Comparison of ENCODE assay signal across 8 cellular contexts in the genomic region with DNA sequence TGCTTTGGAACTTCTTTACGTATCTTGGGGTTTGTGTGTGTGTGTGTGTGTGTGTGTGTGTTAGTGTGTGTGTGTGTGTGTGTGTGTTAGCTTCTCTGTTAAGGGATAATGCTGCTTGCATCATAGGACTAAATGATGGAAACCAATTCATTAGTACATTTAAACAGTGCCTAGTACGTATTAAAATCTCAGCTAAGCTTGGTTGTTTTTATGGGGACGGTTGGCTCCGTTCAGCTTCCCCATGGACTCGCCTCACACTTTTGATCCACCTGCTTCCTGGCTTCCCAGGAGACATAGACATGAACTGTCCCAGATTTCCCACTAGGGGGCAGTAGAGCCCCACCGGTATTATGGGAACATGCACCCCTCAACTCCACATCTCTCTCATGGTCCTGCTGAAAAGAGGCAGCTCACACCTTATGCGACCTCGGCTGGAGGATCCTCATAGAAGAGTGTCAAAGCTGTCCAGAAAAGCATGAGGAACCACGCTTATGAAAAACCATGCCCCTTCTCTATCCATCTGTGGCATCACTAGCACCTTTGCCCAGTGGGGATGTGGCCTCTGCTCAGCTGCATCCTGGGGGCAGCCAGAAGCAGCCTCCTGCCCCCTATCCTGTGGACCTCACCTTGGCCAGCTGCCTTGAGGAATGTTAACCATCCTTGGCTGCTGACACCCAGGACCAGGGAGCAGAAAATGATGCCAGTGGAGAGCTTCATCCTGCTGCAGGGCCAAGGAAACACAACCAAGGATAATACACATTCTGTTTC. TPM values are rescaled to one million over a fixed set of nuclear protein-coding genes. Genes with fewer than 3 reads are reported as not detected.
DNase-seq lines count a peak whose midpoint lies in the region; ATAC-seq and TF ChIP-seq lines count a peak whose summit lies in the region.

No MANE protein-coding gene starts in this region.

- intact Hi-C loops in left lung (cut with DNase I), result no loop called here

- H3K4me3 ChIP-seq in AG04450 (ENCODE audit: low read depth, low read length), result no peak overlapping the region
- no peak overlapping the region for H3K4me3 ChIP-seq in left lung

- H3K9me3 ChIP-seq in AG04450 (ENCODE audit: control insufficient read depth, insufficient read depth, low read length) (no peaks in the 10 kb centered on the region), left lung (no peaks in the 10 kb centered on the region)

- no peak overlapping the region for H3K27ac Mint-ChIP-seq in central memory CD8-positive, alpha-beta T cell (ENCODE audit: low read depth)

- H3K27ac ChIP-seq in AG04450 (ENCODE audit: low read depth, low read length), result no peak overlapping the region
- no peak overlapping the region for H3K27ac ChIP-seq in left lung

- TF ChIP-seq CTCF in AG04450 (IDR thresholded peaks at IDR 0.05; ENCODE audit: low read depth, low read length), result peak; percentile 91
- TF ChIP-seq CTCF in left lung (IDR thresholded peaks at IDR 0.05), result peak; percentile 85 to 86

- H3K4me3 Mint-ChIP-seq in central memory CD8-positive, alpha-beta T cell, result no peak overlapping the region

- CTCF ChIA-PET in AG04450 (lab: Charles Lee), result interaction anchor here (0.6 to 3.5 kb wide), 60 partner anchors 8 to 848 kb away, joined by 3 to 32 read pairs (median 4); partner anchors contain the start of genes KCNC1 and SAAL1

- H3K9me3 Mint-ChIP-seq in central memory CD8-positive, alpha-beta T cell, result no peaks in the 10 kb centered on the region

- H3K36me3 ChIP-seq in left lung, result no peaks in the 10 kb centered on the region

- no peaks in the 10 kb centered on the region for H3K36me3 Mint-ChIP-seq in central memory CD8-positive, alpha-beta T cell (ENCODE audit: insufficient read depth)

- H3K27me3 ChIP-seq in AG04450 (ENCODE audit: control insufficient read depth, insufficient read depth, low read length) (peaks cover 22% of the 10 kb centered on the region), left lung (peaks cover 0 to 20% of the 10 kb centered on the region in 2 donors)

- no peaks in the 10 kb centered on the region for H3K4me1 ChIP-seq in left lung

- peaks cover 52% of the 10 kb centered on the region for H3K27me3 Mint-ChIP-seq in central memory CD8-positive, alpha-beta T cell

- ATAC-seq in GM18517 (IDR thresholded peaks at IDR 0.05; ENCODE audit: unreplicated experiment) (peak; percentile 85), HG03159 (IDR thresholded peaks at IDR 0.05; ENCODE audit: unreplicated experiment) (peak; percentile 88), left lung (peak; percentile 98)
- peak; percentile 89 for ATAC-seq in central memory CD8-positive, alpha-beta T cell (replicated peaks; ENCODE audit: extremely low read depth, poor library complexity, severe bottlenecking)

- POLR2A ChIA-PET in AG04450 (lab: Yijun Ruan, JAX), result no interaction called here

- peaks cover 6% of the 10 kb centered on the region for H3K4me1 Mint-ChIP-seq in central memory CD8-positive, alpha-beta T cell

- DNase-seq in AG04450 (ENCODE audit: low read depth, low spot score), result peak; percentile 23
- peak; percentile 88 for DNase-seq in NCI-H2227 (lab: John Stamatoyannopoulos, UW; ENCODE audit: unreplicated experiment)
- DNase-seq in activated CD4-positive, CD25-positive, alpha-beta regulatory T cell treated with anti-CD3 and anti-CD28 coated beads, Interleukin-2, amount 50 U/mL, for 16 hours (ENCODE audit: low read depth, low spot score), result peak; percentile 44
- peak; percentile 40 to 45 for DNase-seq in central memory CD8-positive, alpha-beta T cell (ENCODE audit: low spot score in 2 of 2)
- peak in 1 of 2 donors; percentile 39 for DNase-seq in left lung
- DNase-seq in stimulated activated CD4-positive, alpha-beta T cell treated with anti-CD3 and anti-CD28 coated beads, TNF-alpha, amount 100 ng/mL, for 1 hour (ENCODE audit: low read depth in 3 of 3, low spot score in 1 of 3), result peak in 2 of 3 donors; percentile 27 to 41

RNA-seq across cellular contexts. Expression of gene SAAL1, which starts 9.7 kb away (rescaled TPM):
- polyA plus RNA-seq in AG04450 (2011; rRNA removed), result 15.4 and 17.0 TPM in 2 replicates
- polyA minus RNA-seq in AG04450 (2011; rRNA and poly(A)+ RNA removed), result 5.5 and 8.3 TPM in 2 replicates
- 10 to 100 TPM in 1 of 2 donors, 1 to 10 TPM in 1; 9.5 to 13.7 TPM for total RNA-seq in left lung

RNA-seq across cellular contexts. Expression of gene MRGPRX3, which starts 16.8 kb away (rescaled TPM):
- polyA plus RNA-seq in AG04450 (2011; rRNA removed), result not detected in 2 replicates
- polyA minus RNA-seq in AG04450 (2011; rRNA and poly(A)+ RNA removed), result not detected in 2 replicates
- total RNA-seq in left lung, result under 1 TPM; 0.15 to 0.21 TPM

RNA-seq across cellular contexts. Expression of gene MRGPRX4, which starts 57.1 kb away (rescaled TPM):
- not detected in 2 replicates for polyA plus RNA-seq in AG04450 (2011; rRNA removed)
- polyA minus RNA-seq in AG04450 (2011; rRNA and poly(A)+ RNA removed), result not detected in 2 replicates
- total RNA-seq in left lung, result not detected
